Comparison of ENCODE assay signal across 8 cellular contexts in genomic region chr17:81253358-81254131, GRCh38. TPM values are rescaled to one million over a fixed set of nuclear protein-coding genes. Genes with fewer than 3 reads are reported as not detected.
DNase-seq lines count a peak whose midpoint lies in the region; ATAC-seq and TF ChIP-seq lines count a peak whose summit lies in the region.

No MANE protein-coding gene starts in this region.

- peaks cover 17% of the 10 kb centered on the region; the same call in 1 of the 2 replicates for H3K4me1 Mint-ChIP-seq in HFFc6 (ENCODE audit: low read depth)
- H3K4me1 Mint-ChIP-seq in activated naive CD8-positive, alpha-beta T cell treated with anti-CD3 and anti-CD28 coated beads, Interleukin-2, amount 10 ng/mL, durations not matched to agents 7 days and 5 days = peaks cover 12% of the 10 kb centered on the region

- H3K27me3 Mint-ChIP-seq in HFFc6 (ENCODE audit: insufficient read depth) = peaks cover 2% of the 10 kb centered on the region; the same call in 1 of the 2 replicates
- no peaks in the 10 kb centered on the region for H3K27me3 Mint-ChIP-seq in activated naive CD8-positive, alpha-beta T cell treated with anti-CD3 and anti-CD28 coated beads, Interleukin-2, amount 10 ng/mL, durations not matched to agents 7 days and 5 days

- peaks cover 93% of the 10 kb centered on the region for H4K20me1 ChIP-seq in BLaER1

- no peaks in the 10 kb centered on the region for H3K27me3 ChIP-seq in BLaER1

- peak overlapping the region; percentile 58; the same call in 1 of the 2 replicates for H3K27ac ChIP-seq in BLaER1

- peak overlapping the region; percentile 74; the same call in 1 of the 2 replicates for H3K4me2 ChIP-seq in BLaER1

- TF ChIP-seq CTCF in HFFc6 (IDR thresholded peaks at IDR 0.05) = peak; percentile 93

- peaks cover 49% of the 10 kb centered on the region for H3K36me3 ChIP-seq in BLaER1

- no peaks in the 10 kb centered on the region for H3K9me3 ChIP-seq in BLaER1

- no peak overlapping the region for H3K4me3 ChIP-seq in BLaER1

- POLR2A ChIA-PET in activated naive CD8-positive, alpha-beta T cell treated with anti-CD3 and anti-CD28 coated beads, Interleukin-2, amount 10 ng/mL, durations not matched to agents 7 days and 5 days (lab: Charles Lee) = no interaction called here

- H3K27ac Mint-ChIP-seq in HFFc6 = peak overlapping the region; percentile 39
- peak overlapping the region; percentile 59 for H3K27ac Mint-ChIP-seq in activated naive CD8-positive, alpha-beta T cell treated with anti-CD3 and anti-CD28 coated beads, Interleukin-2, amount 10 ng/mL, durations not matched to agents 7 days and 5 days

- H3K4me3 Mint-ChIP-seq in HFFc6 = no peak overlapping the region
- no peak overlapping the region for H3K4me3 Mint-ChIP-seq in activated naive CD8-positive, alpha-beta T cell treated with anti-CD3 and anti-CD28 coated beads, Interleukin-2, amount 10 ng/mL, durations not matched to agents 7 days and 5 days

- 0 out of 2 replicates have a peak, but pooled peaks cover 5% of the 10 kb centered on the region for H3K36me3 Mint-ChIP-seq in HFFc6 (ENCODE audit: low read depth)
- peaks cover 10% of the 10 kb centered on the region for H3K36me3 Mint-ChIP-seq in activated naive CD8-positive, alpha-beta T cell treated with anti-CD3 and anti-CD28 coated beads, Interleukin-2, amount 10 ng/mL, durations not matched to agents 7 days and 5 days

- peaks cover 86% of the 10 kb centered on the region for H3K4me1 ChIP-seq in BLaER1

- intact Hi-C loops in left ventricle myocardium superior (cut with micrococcal nuclease) = no loop called here

- ATAC-seq in SK-N-SH treated with all-trans-retinoic acid at 6 μM for 48 hours (peak; percentile 51), left ventricle myocardium superior (peak; percentile 46), GM21723 (IDR thresholded peaks at IDR 0.05; ENCODE audit: unreplicated experiment) (no peak)
- ATAC-seq in activated naive CD8-positive, alpha-beta T cell treated with anti-CD3 and anti-CD28 coated beads, Interleukin-2, amount 10 ng/mL, durations not matched to agents 7 days and 5 days (ENCODE audit: low read depth) = peak; percentile 47

- DNase-seq in HFFc6 (no peak), left ventricle myocardium superior (no peak), HCEC 1CT (no peak)
- peak; percentile 63 for DNase-seq in activated naive CD8-positive, alpha-beta T cell treated with anti-CD3 and anti-CD28 coated beads, Interleukin-2, amount 10 ng/mL, durations not matched to agents 7 days and 5 days
- DNase-seq in stimulated activated CD4-positive, alpha-beta T cell treated with anti-CD3 and anti-CD28 coated beads, Interleukin-15, amount 100 ng/mL, for 1 hour (ENCODE audit: low read depth in 1 of 2, low spot score in 1 of 2) = peak; percentile 24 to 37

- H3K9ac ChIP-seq in BLaER1 = no peak overlapping the region

- peaks cover under 1% of the 10 kb centered on the region; the same call in 1 of the 2 replicates for H3K9me3 Mint-ChIP-seq in HFFc6
- no peaks in the 10 kb centered on the region for H3K9me3 Mint-ChIP-seq in activated naive CD8-positive, alpha-beta T cell treated with anti-CD3 and anti-CD28 coated beads, Interleukin-2, amount 10 ng/mL, durations not matched to agents 7 days and 5 days

TF ChIP-seq in SK-N-SH treated with all-trans-retinoic acid at 6 μM for 48 hours, 23 proteins besides CTCF, POLR2A, EP300 and RAD21:
- no peak for TF ChIP-seq TOX (CRISPR knock-in tag; IDR thresholded peaks at IDR 0.05; ENCODE audit: borderline replicate concordance)
- no peak for TF ChIP-seq PPARA (CRISPR knock-in tag; IDR thresholded peaks at IDR 0.05; ENCODE audit: borderline replicate concordance)
- no peak for TF ChIP-seq TSHZ2 (CRISPR knock-in tag; IDR thresholded peaks at IDR 0.05)
- no peak for TF ChIP-seq CREB5 (CRISPR knock-in tag; IDR thresholded peaks at IDR 0.05; ENCODE audit: low read depth)
- TF ChIP-seq ZC3H10 (CRISPR knock-in tag; IDR thresholded peaks at IDR 0.05) = no peak
- TF ChIP-seq ESRRG (CRISPR knock-in tag; IDR thresholded peaks at IDR 0.05) = no peak

RNA-seq across cellular contexts. Expression of gene NDUFAF8, which starts 14.4 kb away (rescaled TPM):
- total RNA-seq in HFFc6 (2021; fragmentation: NEBNext Ultra II Directional; extraction: Animal tissue kit (Norgen Biotek cat#: 25700)) = 100 to 1,000 TPM in 1 of 6 experiments, 10 to 100 TPM in 5; 67.0 to 103 (median 87.9) TPM
- total RNA-seq in activated naive CD8-positive, alpha-beta T cell treated with anti-CD3 and anti-CD28 coated beads, Interleukin-2, amount 10 ng/mL, durations not matched to agents 7 days and 5 days = 10 to 100 TPM; 33.0 to 44.6 TPM
- 53.7 TPM for total RNA-seq in left ventricle myocardium superior

RNA-seq across cellular contexts. Expression of gene TEPSIN, which starts 14.7 kb away (rescaled TPM):
- total RNA-seq in HFFc6 (2021; fragmentation: NEBNext Ultra II Directional; extraction: Animal tissue kit (Norgen Biotek cat#: 25700)) = 10 to 100 TPM; 16.2 to 22.5 (median 19.0) TPM
- 10 to 100 TPM; 71.1 to 78.8 TPM for total RNA-seq in activated naive CD8-positive, alpha-beta T cell treated with anti-CD3 and anti-CD28 coated beads, Interleukin-2, amount 10 ng/mL, durations not matched to agents 7 days and 5 days
- 13.8 TPM for total RNA-seq in left ventricle myocardium superior

RNA-seq across cellular contexts. Expression of gene CEP131, which starts 30.8 kb away (rescaled TPM):
- total RNA-seq in HFFc6 (2021; fragmentation: NEBNext Ultra II Directional; extraction: Animal tissue kit (Norgen Biotek cat#: 25700)) = 10 to 100 TPM in 4 of 6 experiments, 1 to 10 TPM in 2; 8.3 to 13.2 (median 10.7) TPM
- 10 to 100 TPM; 18.4 to 20.7 TPM for total RNA-seq in activated naive CD8-positive, alpha-beta T cell treated with anti-CD3 and anti-CD28 coated beads, Interleukin-2, amount 10 ng/mL, durations not matched to agents 7 days and 5 days
- 13.6 TPM for total RNA-seq in left ventricle myocardium superior

RNA-seq across cellular contexts. Expression of gene SLC38A10, which starts 41.6 kb away (rescaled TPM):
- 10 to 100 TPM; 71.2 to 88.3 (median 72.2) TPM for total RNA-seq in HFFc6 (2021; fragmentation: NEBNext Ultra II Directional; extraction: Animal tissue kit (Norgen Biotek cat#: 25700))
- 10 to 100 TPM; 68.0 to 71.3 TPM for total RNA-seq in activated naive CD8-positive, alpha-beta T cell treated with anti-CD3 and anti-CD28 coated beads, Interleukin-2, amount 10 ng/mL, durations not matched to agents 7 days and 5 days
- total RNA-seq in left ventricle myocardium superior = 46.6 TPM

Comparison
In these comparisons a context has a peak if more than half of its experiments do, and no peak if none do; other contexts are left out.
1. DNase-seq: peak in activated naive CD8-positive, alpha-beta T cell treated with anti-CD3 and anti-CD28 coated beads, Interleukin-2, amount 10 ng/mL, durations not matched to agents 7 days and 5 days (single experiment) and stimulated activated CD4-positive, alpha-beta T cell treated with anti-CD3 and anti-CD28 coated beads, Interleukin-15, amount 100 ng/mL, for 1 hour (2 of 2); none in HFFc6 (single experiment), left ventricle myocardium superior (single experiment) and HCEC 1CT (single experiment).